1 cellular context compared by ENCODE assay signal in the genomic region with DNA sequence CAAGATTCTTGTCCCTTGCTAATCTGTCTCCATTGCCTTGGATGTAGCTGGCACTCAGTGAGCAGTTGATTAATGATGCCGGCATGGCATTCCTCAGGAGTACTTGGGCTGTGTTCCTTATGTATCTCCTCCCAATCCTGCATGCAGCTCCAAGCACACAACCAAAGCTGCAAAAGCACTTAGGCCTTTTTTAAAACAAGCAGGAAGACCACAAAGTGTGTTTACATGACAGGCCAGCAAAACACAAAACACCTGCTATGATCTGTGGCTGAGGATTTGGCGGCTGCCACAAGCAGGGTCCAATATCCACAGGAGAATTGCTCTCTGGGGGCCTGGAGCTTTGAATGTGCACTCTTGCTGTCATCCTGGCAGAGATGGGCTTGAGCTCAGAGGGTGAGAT.
TF ChIP-seq lines count a peak whose summit lies in the region.

No MANE protein-coding gene starts in this region.

TF ChIP-seq in SK-N-SH treated with all-trans-retinoic acid at 6 μM for 48 hours, 23 proteins besides CTCF, POLR2A, EP300 and RAD21 (continued from another document):
- TF ChIP-seq ARNTL (CRISPR knock-in tag; IDR thresholded peaks at IDR 0.05; ENCODE audit: borderline replicate concordance, low read depth) = no peak
- no peak for TF ChIP-seq ZC3H10 (CRISPR knock-in tag; IDR thresholded peaks at IDR 0.05)
- TF ChIP-seq ZNF70 (CRISPR knock-in tag; IDR thresholded peaks at IDR 0.05) = no peak
- no peak for TF ChIP-seq ESRRG (CRISPR knock-in tag; IDR thresholded peaks at IDR 0.05)
- no peak for TF ChIP-seq CSDC2 (CRISPR knock-in tag; IDR thresholded peaks at IDR 0.05)
- TF ChIP-seq SNAI2 (CRISPR knock-in tag; IDR thresholded peaks at IDR 0.05) = no peak
- TF ChIP-seq ZFP30 (CRISPR knock-in tag; IDR thresholded peaks at IDR 0.05) = no peak
- no peak for TF ChIP-seq OSR1 (CRISPR knock-in tag; IDR thresholded peaks at IDR 0.05)
- TF ChIP-seq TCF4 (CRISPR knock-in tag; IDR thresholded peaks at IDR 0.05; ENCODE audit: borderline replicate concordance) = no peak
- TF ChIP-seq, protein P1, sequence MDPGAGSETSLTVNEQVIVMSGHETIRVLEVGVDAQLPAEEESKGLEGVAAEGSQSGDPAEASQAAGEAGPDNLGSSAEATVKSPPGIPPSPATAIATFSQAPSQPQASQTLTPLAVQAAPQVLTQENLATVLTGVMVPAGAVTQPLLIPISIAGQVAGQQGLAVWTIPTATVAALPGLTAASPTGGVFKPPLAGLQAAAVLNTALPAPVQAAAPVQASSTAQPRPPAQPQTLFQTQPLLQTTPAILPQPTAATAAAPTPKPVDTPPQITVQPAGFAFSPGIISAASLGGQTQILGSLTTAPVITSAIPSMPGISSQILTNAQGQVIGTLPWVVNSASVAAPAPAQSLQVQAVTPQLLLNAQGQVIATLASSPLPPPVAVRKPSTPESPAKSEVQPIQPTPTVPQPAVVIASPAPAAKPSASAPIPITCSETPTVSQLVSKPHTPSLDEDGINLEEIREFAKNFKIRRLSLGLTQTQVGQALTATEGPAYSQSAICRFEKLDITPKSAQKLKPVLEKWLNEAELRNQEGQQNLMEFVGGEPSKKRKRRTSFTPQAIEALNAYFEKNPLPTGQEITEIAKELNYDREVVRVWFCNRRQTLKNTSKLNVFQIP (CRISPR knock-in tag; IDR thresholded peaks at IDR 0.05; ENCODE audit: borderline replicate concordance, low read depth) = no peak
